In genomic region chr4:97349468-97350186, GRCh38 we compare ENCODE assay signal across 17 cellular contexts.
"Had no signal": no experiment of that assay in that cellular context is flagged by ENCODE, and none has a peak within 500 bp of the region (broad histone marks: within the 10 kb centered on the region; RNA-seq: fewer than 3 reads in every experiment).

No MANE protein-coding gene starts in this region.

- DNase-seq: activated CD4-positive, alpha-beta T cell treated with anti-CD3 and anti-CD28 coated beads, Interleukin-2, amount 50 U/mL, for 48 hours; activated CD4-positive, CD25-positive, alpha-beta regulatory T cell treated with anti-CD3 and anti-CD28 coated beads, Interleukin-2, amount 50 U/mL, for 72 hours; activated gamma-delta T cell; activated naive CD8-positive, alpha-beta T cell treated with anti-CD3 and anti-CD28 coated beads for 36 hours; activated T-cell treated with anti-CD3 and anti-CD28 coated beads, Interleukin-2, amount 50 U/mL, for 48 hours; cerebellar nuclear complex; hippocampal formation; left cardiac atrium; lower lobe of right lung; midbrain; naive B cell; posterior cingulate gyrus; stimulated activated CD4-positive, alpha-beta T cell treated with anti-CD3 and anti-CD28 coated beads, Interleukin-4, amount 100 ng/mL, for 4 hours; stimulated activated naive CD8-positive, alpha-beta T cell treated with anti-CD3 and anti-CD28 coated beads, Interleukin-15, amount 100 ng/mL, for 72 hours; testis had no signal

- H3K27ac ChIP-seq: lower lobe of right lung, right atrium auricular region, skin epidermis, testis had no signal

- H3K9me3 ChIP-seq: testis had no signal

- H3K4me3 ChIP-seq: lower lobe of right lung, right atrium auricular region, skin epidermis, testis had no signal

- H3K27me3 ChIP-seq: right atrium auricular region, testis had no signal

- H3K36me3 ChIP-seq: lower lobe of right lung, right atrium auricular region had no signal

- H3K4me1 ChIP-seq: lower lobe of right lung, right atrium auricular region, testis had no signal
